ENCODE assay signal across 20 cellular contexts in the genomic region with DNA sequence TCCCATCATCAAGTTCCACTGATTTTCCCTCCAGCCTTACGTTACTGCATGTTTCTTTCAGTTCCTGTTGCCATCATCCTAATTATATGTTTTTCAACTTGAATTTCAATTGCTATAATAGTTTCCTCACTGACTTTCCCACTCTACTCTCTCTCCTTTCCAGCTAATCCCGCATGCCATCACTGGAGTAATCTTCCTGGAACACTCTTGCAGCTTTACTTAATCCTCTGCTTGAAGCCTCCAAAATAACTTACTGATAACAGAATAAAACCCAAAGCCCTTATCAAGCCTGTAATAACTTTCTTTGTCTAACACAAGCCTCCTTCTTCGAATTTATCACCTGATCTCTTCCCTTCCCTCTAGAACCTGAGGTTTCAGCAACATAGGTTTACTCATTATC.
A peak's percentile ranks its signal among the peaks of the same experiment; 100 is the strongest.
DNase-seq lines count a peak whose midpoint lies in the region; ATAC-seq, FAIRE-seq and TF ChIP-seq lines count a peak whose summit lies in the region.
"Had no signal": no experiment of that assay in that cellular context is flagged by ENCODE, and none has a peak within 500 bp of the region (broad histone marks: within the 10 kb centered on the region; RNA-seq: fewer than 3 reads in every experiment).

No MANE protein-coding gene starts in this region.

- no peak for FAIRE-seq in K562 (lab: Jason Lieb, UNC)
- FAIRE-seq: A204.1, GM12892, GM18507, HTR-8/SVneo had no signal

- 7% methylated on average over 3 of the region's 3 CpGs for WGBS in K562 (ENCODE audit: insufficient coverage, low coverage, missing lambda C conversion rate)
- no CpG with 5 or more reads among the region's 3 CpGs for WGBS in mesendoderm (ENCODE audit: extremely low coverage, insufficient coverage, low lambda C conversion rate)
- WGBS in suprapubic skin: 82% methylated on average over 3 of the region's 3 CpGs

- H3K36me3 ChIP-seq in K562 (ENCODE audit: control insufficient read depth, insufficient read depth, low read length): no peaks in the 10 kb centered on the region; the same call in 2 of the 3 replicates
- H3K36me3 ChIP-seq in mesendoderm (ENCODE audit: control insufficient read depth, insufficient read depth, low read length): no peaks in the 10 kb centered on the region
- no peaks in the 10 kb centered on the region for H3K36me3 ChIP-seq in suprapubic skin
- H3K36me3 ChIP-seq: BLaER1 had no signal

- no peak for TF ChIP-seq EP300 in K562 (IDR thresholded peaks at IDR 0.05; ENCODE audit: low read length)
- TF ChIP-seq EP300 in suprapubic skin (IDR thresholded peaks at IDR 0.05): no peak

- no peak overlapping the region for H3K4ac ChIP-seq in mesendoderm (ENCODE audit: low read depth, low read length)

- CTCF ChIA-PET in K562 (lab: Yijun Ruan, JAX; ENCODE audit: low intra/inter-chr PET ratio): interaction anchor here (0.6 kb wide), 1 partner anchor 147 kb away, joined by 3 read pairs; no protein-coding TSS in a partner anchor

- no peak overlapping the region for H3K4me3 ChIP-seq in K562
- no peak overlapping the region for H3K4me3 ChIP-seq in mesendoderm (ENCODE audit: low read length)
- H3K4me3 ChIP-seq in suprapubic skin: no peak overlapping the region
- H3K4me3 ChIP-seq: BLaER1 had no signal

- H3K9ac ChIP-seq in K562 (ENCODE audit: insufficient read depth in 1 of 2, low read depth in 2 of 2, low read length in 2 of 2) (no peak overlapping the region), mesendoderm (ENCODE audit: low read length) (no peak overlapping the region)
- H3K9ac ChIP-seq: BLaER1 had no signal

- H2AK5ac ChIP-seq in mesendoderm (ENCODE audit: low read length): no peak overlapping the region

- no peak overlapping the region for H3K18ac ChIP-seq in mesendoderm (ENCODE audit: low read length)

- no peak overlapping the region for H4K5ac ChIP-seq in mesendoderm (ENCODE audit: low read length)

- DNase-seq in amniotic epithelial cell (ENCODE audit: low read depth): peak; percentile 87
- DNase-seq in K562 (ENCODE audit: extremely low read depth in 1 of 4, low spot score in 3 of 4): no peak
- peak; percentile 17 for DNase-seq in mesendoderm
- no peak for DNase-seq in suprapubic skin (ENCODE audit: low spot score in 2 of 2)
- DNase-seq in stimulated activated CD4-positive, alpha-beta T cell treated with anti-CD3 and anti-CD28 coated beads, Interleukin-4, amount 100 ng/mL, for 1 hour: no peak
- DNase-seq: CD4-positive, alpha-beta memory T cell; DMS153; DMS79; GDM1; GOT3; H7; HFFc6; IMR-90 had no signal

- no peak overlapping the region for H2BK15ac ChIP-seq in mesendoderm (replicated peaks; ENCODE audit: low read depth)

- no TSS peak for BruUV-seq in K562 (replicated peaks; lab: Mats Ljungman, UMichigan)

- H3K27me3 ChIP-seq in K562 (ENCODE audit: control insufficient read depth in 2 of 2, insufficient read depth in 2 of 2, low read length in 2 of 2): no peaks in the 10 kb centered on the region
- H3K27me3 ChIP-seq in mesendoderm (ENCODE audit: insufficient read depth, low read length, poor library complexity): peaks cover 1% of the 10 kb centered on the region
- no peaks in the 10 kb centered on the region for H3K27me3 ChIP-seq in suprapubic skin
- H3K27me3 ChIP-seq: BLaER1 had no signal

- in situ Hi-C loops in K562 (cut with MboI): no loop called here

- no peaks in the 10 kb centered on the region; the same call in 1 of the 2 replicates for H4K20me1 ChIP-seq in K562 (replicated peaks; ENCODE audit: control insufficient read depth, insufficient read depth, low read length)
- H4K20me1 ChIP-seq: BLaER1 had no signal

- H3K79me2 ChIP-seq in K562 (ENCODE audit: control insufficient read depth, insufficient read depth, low read length) (no peaks in the 10 kb centered on the region), mesendoderm (ENCODE audit: control insufficient read depth, insufficient read depth, low read length) (no peaks in the 10 kb centered on the region)

- H3K9me3 ChIP-seq in K562 (replicated peaks; ENCODE audit: control insufficient read depth, insufficient read depth, low read depth, low read length): no peaks in the 10 kb centered on the region
- no peaks in the 10 kb centered on the region for H3K9me3 ChIP-seq in suprapubic skin
- H3K9me3 ChIP-seq: BLaER1 had no signal

- no peak overlapping the region for H2AFZ ChIP-seq in K562 (ENCODE audit: low read depth, low read length)

- no peak overlapping the region for H3K23ac ChIP-seq in mesendoderm (ENCODE audit: low read length)

- no peak for TF ChIP-seq RAD21 in K562 (CRISPR knock-in tag; conservative IDR thresholded peaks at IDR 0.05 in 1 of 2, IDR thresholded peaks at IDR 0.05 in 1 of 2)

- H2BK5ac ChIP-seq in mesendoderm (ENCODE audit: low read length): no peak overlapping the region

- no peak overlapping the region for H2BK120ac ChIP-seq in mesendoderm (ENCODE audit: low read depth, low read length)

- POLR2A ChIA-PET in K562 (lab: Yijun Ruan, JAX): no interaction called here

- intact Hi-C loops in K562 (cut with micrococcal nuclease): no loop called here

- peaks cover 0 to 9% of the 10 kb centered on the region in 2 experiments; a peak in 2 of 5 replicates for H3K4me1 ChIP-seq in K562 (replicated peaks in 1 of 2; ENCODE audit: control insufficient read depth in 2 of 2, insufficient read depth in 2 of 2, low read length in 2 of 2)
- H3K4me1 ChIP-seq in mesendoderm (ENCODE audit: control insufficient read depth, low read depth, low read length): no peaks in the 10 kb centered on the region
- no peaks in the 10 kb centered on the region for H3K4me1 ChIP-seq in suprapubic skin
- H3K4me1 ChIP-seq: BLaER1 had no signal

- TF ChIP-seq CTCF in K562 (IDR thresholded peaks at IDR 0.05 in 2 of 3, conservative IDR thresholded peaks at IDR 0.05 in 1 of 3; ENCODE audit: insufficient read depth in 2 of 3, low read depth in 1 of 3, low read length in 3 of 3) (no peak), suprapubic skin (IDR thresholded peaks at IDR 0.05) (no peak)

- no peak overlapping the region for H3K27ac ChIP-seq in K562 (ENCODE audit: extremely low read depth, low read depth, low read length)
- H3K27ac ChIP-seq in mesendoderm (ENCODE audit: low read depth, low read length): no peak overlapping the region
- H3K27ac ChIP-seq in suprapubic skin: no peak overlapping the region
- H3K27ac ChIP-seq: BLaER1 had no signal

- no peak for ATAC-seq in K562
- no peak for ATAC-seq in HG03442 (IDR thresholded peaks at IDR 0.05; ENCODE audit: unreplicated experiment)
- ATAC-seq: HCT116 had no signal

- no peak for TF ChIP-seq POLR2A in K562 (conservative IDR thresholded peaks at IDR 0.05)
- TF ChIP-seq POLR2A in suprapubic skin (IDR thresholded peaks at IDR 0.05): no peak

- H3K9me1 ChIP-seq in K562 (ENCODE audit: control insufficient read depth, insufficient read depth, low read length): no peaks in the 10 kb centered on the region

- no peaks in the 10 kb centered on the region for H3K79me1 ChIP-seq in mesendoderm (ENCODE audit: low read length)

- no peak overlapping the region; the same call in 1 of the 2 replicates for H3K4me2 ChIP-seq in K562 (ENCODE audit: insufficient read depth, low read length)
- no peak overlapping the region for H3K4me2 ChIP-seq in mesendoderm (ENCODE audit: low read length)
- H3K4me2 ChIP-seq: BLaER1 had no signal

- no peak overlapping the region for H4K8ac ChIP-seq in mesendoderm (ENCODE audit: low read depth, low read length)

- H3K56ac ChIP-seq in mesendoderm (ENCODE audit: low read length): no peak overlapping the region

TF ChIP-seq in K562, 482 proteins besides CTCF, POLR2A, EP300 and RAD21:
- TF ChIP-seq SMC3 (conservative IDR thresholded peaks at IDR 0.05; ENCODE audit: insufficient read depth, low read depth, low read length) (no peak), KAT7 (CRISPR knock-in tag; IDR thresholded peaks at IDR 0.05; ENCODE audit: borderline replicate concordance) (no peak), KLF6 (CRISPR knock-in tag; IDR thresholded peaks at IDR 0.05; ENCODE audit: borderline replicate concordance) (no peak), CBFA2T3 (IDR thresholded peaks at IDR 0.05) (peak; percentile 40; the same call in 1 of the 2 replicates), TCF3 (CRISPR knock-in tag; IDR thresholded peaks at IDR 0.05) (peak; percentile 38), ARID1B (IDR thresholded peaks at IDR 0.05) (0 out of 2 replicates have a peak, but pooled peaks have one; percentile 24)

Comparison
In these comparisons a context has a peak if more than half of its experiments do, and no peak if none do; other contexts are left out.
1. DNase-seq: peak in amniotic epithelial cell (single experiment) and mesendoderm (single experiment); none in K562 (0 of 4), suprapubic skin (0 of 2) and stimulated activated CD4-positive, alpha-beta T cell treated with anti-CD3 and anti-CD28 coated beads, Interleukin-4, amount 100 ng/mL, for 1 hour (single experiment).